In the genomic region with DNA sequence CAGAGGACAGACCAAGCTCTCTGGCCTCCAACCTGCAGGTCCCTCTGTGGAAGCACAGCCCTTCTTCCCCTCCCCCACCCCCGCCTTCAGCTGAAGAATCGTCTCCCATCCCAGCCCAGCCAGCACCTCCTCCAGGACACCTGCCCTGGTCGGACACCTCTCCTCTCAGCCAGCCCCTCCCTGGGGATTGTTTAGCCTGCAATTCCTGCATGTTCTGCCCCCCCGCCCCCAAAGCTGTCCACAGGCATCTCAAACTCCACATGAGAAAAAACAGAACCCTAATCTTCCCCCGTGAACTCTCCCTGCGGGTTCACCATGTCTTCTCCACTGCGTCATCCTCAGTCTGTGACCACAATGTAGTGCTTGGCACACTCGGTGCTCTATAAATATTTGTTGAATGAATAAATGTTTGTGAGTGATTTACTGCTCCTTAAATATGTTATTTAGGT, we compare ENCODE assay signal across 17 cellular contexts. TPM values are rescaled to one million over a fixed set of nuclear protein-coding genes. Genes with fewer than 3 reads are reported as not detected.
DNase-seq lines count a peak whose midpoint lies in the region; ATAC-seq and TF ChIP-seq lines count a peak whose summit lies in the region.
"Had no signal": no experiment of that assay in that cellular context is flagged by ENCODE, and none has a peak within 500 bp of the region (broad histone marks: within the 10 kb centered on the region; RNA-seq: fewer than 3 reads in every experiment).

No MANE protein-coding gene starts in this region.

- peaks cover 36% of the 10 kb centered on the region for H3K36me3 Mint-ChIP-seq in endodermal cell (ENCODE audit: low read depth)
- no peaks in the 10 kb centered on the region for H3K36me3 Mint-ChIP-seq in mesothelial cell of epicardium
- H3K36me3 Mint-ChIP-seq: activated naive CD8-positive, alpha-beta T cell treated with anti-CD3 and anti-CD28 coated beads, Interleukin-2, amount 10 ng/mL, durations not matched to agents 7 days and 5 days; neural progenitor cell had no signal

- H3K27me3 ChIP-seq in endodermal cell (ENCODE audit: control insufficient read depth, insufficient read depth, low read length, poor library complexity, severe bottlenecking) (no peaks in the 10 kb centered on the region), aorta (ENCODE audit: control insufficient read depth in 1 of 2, insufficient read depth in 2 of 2, low read length in 1 of 2) (no peaks in the 10 kb centered on the region)
- H3K27me3 ChIP-seq: neural progenitor cell had no signal

- peaks cover 22% of the 10 kb centered on the region for H3K36me3 ChIP-seq in endodermal cell (ENCODE audit: control insufficient read depth, insufficient read depth, low read length)
- no peaks in the 10 kb centered on the region for H3K36me3 ChIP-seq in aorta (ENCODE audit: control insufficient read depth in 1 of 2, insufficient read depth in 2 of 2, low read length in 1 of 2)
- H3K36me3 ChIP-seq: neural progenitor cell, spleen had no signal

- no peak overlapping the region for H3K9ac ChIP-seq in endodermal cell (ENCODE audit: extremely low read depth, low read length, poor library complexity, severe bottlenecking)
- H3K9ac ChIP-seq: neural progenitor cell had no signal

- H3K4me3 Mint-ChIP-seq in endodermal cell (no peak overlapping the region), mesothelial cell of epicardium (no peak overlapping the region)
- H3K4me3 Mint-ChIP-seq: activated naive CD8-positive, alpha-beta T cell treated with anti-CD3 and anti-CD28 coated beads, Interleukin-2, amount 10 ng/mL, durations not matched to agents 7 days and 5 days had no signal

- no peak overlapping the region for H3K4me3 ChIP-seq in endodermal cell (ENCODE audit: low read length)
- no peak overlapping the region for H3K4me3 ChIP-seq in aorta (ENCODE audit: low read length in 2 of 2)
- H3K4me3 ChIP-seq: neural progenitor cell, spleen had no signal

- ATAC-seq in Right ventricle myocardium superior (ENCODE audit: poor library complexity) (peak; percentile 75), aorta (ENCODE audit: low FRiP score) (peak; percentile 55), HG03520 (IDR thresholded peaks at IDR 0.05; ENCODE audit: unreplicated experiment) (no peak)

- H3K27me3 Mint-ChIP-seq in endodermal cell (ENCODE audit: insufficient read depth) = no peaks in the 10 kb centered on the region
- H3K27me3 Mint-ChIP-seq in mesothelial cell of epicardium (ENCODE audit: low read depth) = no peaks in the 10 kb centered on the region

- H3K4me1 Mint-ChIP-seq in endodermal cell (peaks cover 1% of the 10 kb centered on the region), mesothelial cell of epicardium (peaks cover 27% of the 10 kb centered on the region)
- H3K4me1 Mint-ChIP-seq: activated naive CD8-positive, alpha-beta T cell treated with anti-CD3 and anti-CD28 coated beads, Interleukin-2, amount 10 ng/mL, durations not matched to agents 7 days and 5 days had no signal

- TF ChIP-seq CTCF in endodermal cell (conservative IDR thresholded peaks at IDR 0.05) (no peak), mesothelial cell of epicardium (IDR thresholded peaks at IDR 0.05; ENCODE audit: unreplicated experiment) (no peak)

- 87 to 95% methylated on average over 2 to 8 of the region's 8 CpGs for WGBS in endodermal cell (ENCODE audit: insufficient coverage in 1 of 2, insufficient read length in 1 of 2), 2 experiments
- 5 to 9% methylated on average over 8 of the region's 8 CpGs for WGBS in aorta, 2 donors

- no peaks in the 10 kb centered on the region for H3K9me3 ChIP-seq in endodermal cell (ENCODE audit: control insufficient read depth, low read length)
- no peaks in the 10 kb centered on the region for H3K9me3 ChIP-seq in aorta (ENCODE audit: control insufficient read depth, low read length)
- H3K9me3 ChIP-seq: Caco-2, spleen had no signal

- no peak overlapping the region for H3K27ac Mint-ChIP-seq in endodermal cell
- peak overlapping the region; percentile 5 for H3K27ac Mint-ChIP-seq in mesothelial cell of epicardium
- H3K27ac Mint-ChIP-seq: activated naive CD8-positive, alpha-beta T cell treated with anti-CD3 and anti-CD28 coated beads, Interleukin-2, amount 10 ng/mL, durations not matched to agents 7 days and 5 days had no signal

- H3K4me1 ChIP-seq in endodermal cell (ENCODE audit: control insufficient read depth, insufficient read depth, low read length) = no peaks in the 10 kb centered on the region
- no peaks in the 10 kb centered on the region for H3K4me1 ChIP-seq in aorta (ENCODE audit: control insufficient read depth in 1 of 2, insufficient read depth in 2 of 2, low read length in 2 of 2)
- H3K4me1 ChIP-seq: Caco-2 had no signal

- no peak overlapping the region for H3K27ac ChIP-seq in endodermal cell (ENCODE audit: low read depth, low read length)
- H3K27ac ChIP-seq in aorta (ENCODE audit: low read depth in 1 of 2, low read length in 2 of 2) = no peak overlapping the region
- H3K27ac ChIP-seq: neural progenitor cell, spleen had no signal

- DNase-seq in Right ventricle myocardium superior (peak; percentile 59), cardiac septum (ENCODE audit: low spot score) (no peak), endodermal cell (peak; percentile 60), mesothelial cell of epicardium (ENCODE audit: low spot score in 2 of 2, unreplicated experiment in 2 of 2) (no peak), aorta (no peak), dermis blood vessel endothelial cell (no peak)
- DNase-seq in activated T-cell treated with anti-CD3 and anti-CD28 coated beads, Interleukin-2, amount 50 U/mL, for 1 hour = no peak
- DNase-seq: activated CD8-positive, alpha-beta memory T cell treated with anti-CD3 and anti-CD28 coated beads, Interleukin-2, amount 50 U/mL, for 48 hours; activated naive CD8-positive, alpha-beta T cell treated with anti-CD3 and anti-CD28 coated beads, Interleukin-2, amount 10 ng/mL, durations not matched to agents 7 days and 5 days; Caco-2; cortex of kidney; NCI-H1694 treated with DMSO at 0.1 percent for 48 hours; spleen; trophoblast cell had no signal

- intact Hi-C loops in Right ventricle myocardium superior (cut with DNase I) (no loop called here), cardiac septum (cut with DNase I) (no loop called here), aorta (cut with DNase I) (no loop called here)

- H3K9me3 Mint-ChIP-seq in endodermal cell (no peaks in the 10 kb centered on the region), mesothelial cell of epicardium (no peaks in the 10 kb centered on the region)
- H3K9me3 Mint-ChIP-seq: activated naive CD8-positive, alpha-beta T cell treated with anti-CD3 and anti-CD28 coated beads, Interleukin-2, amount 10 ng/mL, durations not matched to agents 7 days and 5 days; neural progenitor cell had no signal

RNA-seq across cellular contexts. Expression of a gene that starts 24.1 kb away (rescaled TPM):
- total RNA-seq in Right ventricle myocardium superior = 8.4 TPM
- 2.3 TPM for total RNA-seq in cardiac septum
- 10 to 100 TPM in 1 of 2 donors, 1 to 10 TPM in 1; 10.0 to 20.8 TPM for total RNA-seq in endodermal cell
- polyA plus RNA-seq in endodermal cell (2013, experiment 1 of 2) = 6.5 TPM
- polyA plus RNA-seq in endodermal cell (2013, experiment 2 of 2) = 5.1 TPM
- total RNA-seq in mesothelial cell of epicardium = 1.5 to 2.3 TPM (median 2.0 TPM) in 3 replicates
- total RNA-seq in aorta = 1 to 10 TPM; 6.7 to 8.9 TPM
- under 1 TPM; 0.38 to 0.69 TPM for polyA plus RNA-seq in aorta
- total RNA-seq in dermis blood vessel endothelial cell = not detected in 2 replicates
- total RNA-seq: activated naive CD8-positive, alpha-beta T cell treated with anti-CD3 and anti-CD28 coated beads, Interleukin-2, amount 10 ng/mL, durations not matched to agents 7 days and 5 days; kidney epithelial cell had no signal

Comparison
In these comparisons a context has a peak if more than half of its experiments do, and no peak if none do; other contexts are left out.
1. DNase-seq: peak in Right ventricle myocardium superior (single experiment) and endodermal cell (single experiment); none in cardiac septum (single experiment), mesothelial cell of epicardium (0 of 2), aorta (0 of 2), activated T-cell treated with anti-CD3 and anti-CD28 coated beads, Interleukin-2, amount 50 U/mL, for 1 hour (single experiment) and dermis blood vessel endothelial cell (single experiment).